8 cellular contexts compared by ENCODE assay signal in the genomic region with DNA sequence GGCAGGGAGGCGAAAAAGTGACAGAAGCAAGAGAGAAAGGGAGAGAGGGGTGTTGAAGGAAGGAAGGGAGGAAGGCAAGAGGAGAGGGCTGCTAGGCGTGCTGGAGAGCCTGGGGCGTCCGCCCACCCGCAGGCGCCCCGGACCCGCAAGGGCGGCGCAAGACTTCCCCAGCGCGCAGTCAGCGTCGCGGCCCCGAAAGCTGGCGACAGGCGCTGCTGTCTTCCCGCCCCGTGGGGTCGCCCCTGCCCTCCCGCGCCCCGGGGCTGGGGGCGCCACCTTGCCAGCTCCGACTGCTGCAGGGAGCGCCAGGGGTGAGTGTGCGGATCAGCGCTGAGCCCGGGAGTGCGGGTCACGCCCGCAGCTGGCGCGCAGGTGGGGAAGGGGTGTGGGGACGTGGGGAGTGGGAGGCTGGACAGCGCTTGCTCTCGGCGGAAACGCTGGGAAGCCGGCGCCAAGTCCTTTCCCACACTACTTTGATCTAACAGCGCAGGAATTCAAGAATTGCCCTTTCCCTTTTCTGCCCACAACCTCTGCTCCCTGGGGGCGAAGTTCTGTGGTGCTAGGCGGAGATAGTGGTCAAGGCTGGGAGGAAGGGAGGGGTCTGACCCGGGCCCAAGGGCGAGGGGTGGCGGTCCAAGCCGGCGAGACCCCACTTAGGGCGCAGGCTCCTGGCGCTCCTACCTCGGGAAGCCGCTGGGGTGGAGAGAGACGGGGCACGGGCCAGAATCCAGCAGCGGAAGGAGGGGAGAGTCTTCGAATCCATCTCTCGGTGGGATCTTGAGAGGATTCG. TPM values are rescaled to one million over a fixed set of nuclear protein-coding genes. Genes with fewer than 3 reads are reported as not detected.
DNase-seq lines count a peak whose midpoint lies in the region; ATAC-seq, FAIRE-seq and TF ChIP-seq lines count a peak whose summit lies in the region.

HTR1F (plus strand) TSS at position 175 of the 790 bp plus-strand sequence.

- no peak within 1 kb of the TSS for H3K27ac Mint-ChIP-seq in T-helper 17 cell

- no peak within 1 kb of the TSS for H3K9ac ChIP-seq in parathyroid adenoma

- H3K4me1 ChIP-seq in foreskin keratinocyte (no peaks in the 10 kb centered on the region), parathyroid adenoma (no peaks in the 10 kb centered on the region)

- TF ChIP-seq CTCF in foreskin keratinocyte (conservative IDR thresholded peaks at IDR 0.05) (no peak), parathyroid adenoma (IDR thresholded peaks at IDR 0.05) (no peak), GM10248 (IDR thresholded peaks at IDR 0.05; ENCODE audit: control extremely low read depth, extremely low read depth, low read depth, missing control alignments) (no peak)

- peak within 1 kb of the TSS; percentile 67 for H3K4me2 ChIP-seq in parathyroid adenoma (ENCODE audit: low read length)

- CTCF ChIA-PET in GM10248 (lab: Yijun Ruan, JAX) = no interaction called here

- H3K79me2 ChIP-seq in parathyroid adenoma = no peaks in the 10 kb centered on the region

- DNase-seq in T-helper 17 cell (no peak), foreskin keratinocyte (peak in 1 of 2 donors; percentile 6), NCI-H2107 treated with DMSO at 0.1 percent for 48 hours (lab: John Stamatoyannopoulos, UW; ENCODE audit: unreplicated experiment) (no peak), GM10248 (ENCODE audit: extremely low spot score) (no peak), GM12891 (ENCODE audit: insufficient read length, low spot score) (no peak)

- ATAC-seq in GM19023 (IDR thresholded peaks at IDR 0.05; ENCODE audit: unreplicated experiment) = peak; percentile 44
- ATAC-seq in T-helper 17 cell = peak; percentile 28
- ATAC-seq in foreskin keratinocyte = peak; percentile 45
- no peak for ATAC-seq in HG02852 (IDR thresholded peaks at IDR 0.05; ENCODE audit: unreplicated experiment)

- H3K9me3 ChIP-seq in T-helper 17 cell (ENCODE audit: control insufficient read depth, low read length, poor library complexity, severe bottlenecking) = peaks cover 3% of the 10 kb centered on the region
- no peaks in the 10 kb centered on the region for H3K9me3 ChIP-seq in parathyroid adenoma (ENCODE audit: control insufficient read depth, low read length)

- FAIRE-seq in GM12891 (lab: Jason Lieb, UNC) = no peak

- H3K4me3 ChIP-seq in parathyroid adenoma (ENCODE audit: low read depth, low read length) = peak within 1 kb of the TSS; percentile 60

- H3K36me3 Mint-ChIP-seq in T-helper 17 cell (ENCODE audit: low read depth) = peaks cover 6% of the 10 kb centered on the region

- no peaks in the 10 kb centered on the region for H3K36me3 ChIP-seq in parathyroid adenoma (ENCODE audit: control insufficient read depth, insufficient read depth, low read length)

- POLR2A ChIA-PET in GM10248 (lab: Yijun Ruan, JAX) = no interaction called here

- peak within 1 kb of the TSS; percentile 52 for H2AFZ ChIP-seq in parathyroid adenoma

- TF ChIP-seq POLR2A in GM12891 (IDR thresholded peaks at IDR 0.05; ENCODE audit: low read depth, low read length) = no peak

- H3K27ac ChIP-seq in foreskin keratinocyte (no peak within 1 kb of the TSS), parathyroid adenoma (no peak within 1 kb of the TSS)

- H3K27me3 ChIP-seq in foreskin keratinocyte (peaks cover 35% of the 10 kb centered on the region), parathyroid adenoma (ENCODE audit: control insufficient read depth, insufficient read depth, low read length) (no peaks in the 10 kb centered on the region)

- H3K4me1 Mint-ChIP-seq in T-helper 17 cell = peaks cover 15% of the 10 kb centered on the region

- peak within 1 kb of the TSS; percentile 83 for H3K4me3 Mint-ChIP-seq in T-helper 17 cell

- peaks cover 71% of the 10 kb centered on the region for H3K27me3 Mint-ChIP-seq in T-helper 17 cell

TF ChIP-seq in GM12891, 5 proteins besides CTCF, POLR2A, EP300 and RAD21:
- TF ChIP-seq SPI1 (IDR thresholded peaks at IDR 0.05; ENCODE audit: low read depth, low read length) (no peak), POLR2AphosphoS5 (IDR thresholded peaks at IDR 0.05; ENCODE audit: low read depth, low read length) (no peak), TAF1 (IDR thresholded peaks at IDR 0.05; ENCODE audit: low read depth, low read length) (no peak), PAX5 (IDR thresholded peaks at IDR 0.05; ENCODE audit: insufficient read depth, low read length, severe bottlenecking) (no peak), POU2F2 (IDR thresholded peaks at IDR 0.05; ENCODE audit: low read depth, low read length) (no peak)

RNA-seq across cellular contexts. Expression of gene HTR1F, which starts in this region (rescaled TPM):
- total RNA-seq in T-helper 17 cell = under 1 TPM in 1 of 2 donors, not detected in 1; 0.15 TPM
- not detected in 2 replicates for total RNA-seq in foreskin keratinocyte
- polyA plus RNA-seq in foreskin keratinocyte = not detected in 2 replicates
- not detected for polyA plus RNA-seq in GM12891 (2012; ENCODE audit: low read depth, missing spikeins)

Comparison
In these comparisons a context has a peak if more than half of its experiments do, and no peak if none do; other contexts are left out.
1. Peak in ATAC-seq in T-helper 17 cell; RNA of the gene not detected or under 1 TPM.
2. Peak in ATAC-seq in foreskin keratinocyte; RNA of the gene not detected or under 1 TPM.